ENCODE assay signal across 1 cellular context in genomic region chr11:118998388-118998717, GRCh38.
TF ChIP-seq lines count a peak whose summit lies in the region.

No MANE protein-coding gene starts in this region.

TF ChIP-seq in HepG2, 621 proteins besides CTCF, POLR2A, EP300 and RAD21 (continued from another document and continues in another):
- TF ChIP-seq ZMAT5 (CRISPR knock-in tag; IDR thresholded peaks at IDR 0.05; ENCODE audit: borderline replicate concordance, low read depth) (no peak), RELA (CRISPR knock-in tag; IDR thresholded peaks at IDR 0.05) (no peak), AHDC1 (CRISPR knock-in tag; IDR thresholded peaks at IDR 0.05; ENCODE audit: borderline replicate concordance) (0 out of 2 replicates have a peak, but pooled peaks have one; percentile 19), ZNF414 (CRISPR knock-in tag; IDR thresholded peaks at IDR 0.05) (0 out of 2 replicates have a peak, but pooled peaks have one; percentile 2), PAWR (CRISPR knock-in tag; IDR thresholded peaks at IDR 0.05; ENCODE audit: borderline replicate concordance) (0 out of 2 replicates have a peak, but pooled peaks have one; percentile 55), SOX6 (IDR thresholded peaks at IDR 0.05) (no peak), SOX6 (CRISPR knock-in tag; IDR thresholded peaks at IDR 0.05) (no peak), MXD1 (CRISPR knock-in tag; IDR thresholded peaks at IDR 0.05) (no peak), HOXA5 (CRISPR knock-in tag; IDR thresholded peaks at IDR 0.05) (peak; percentile 9; the same call in 1 of the 2 replicates), NFKBIZ (CRISPR knock-in tag; IDR thresholded peaks at IDR 0.05) (no peak), JUND (CRISPR knock-in tag; IDR thresholded peaks at IDR 0.05) (no peak), SKIL (CRISPR knock-in tag; IDR thresholded peaks at IDR 0.05; ENCODE audit: borderline replicate concordance) (no peak), U2AF1 (optimal IDR thresholded peaks at IDR 0.05; ENCODE audit: low read depth, low read length) (no peak), SP4 (CRISPR knock-in tag; IDR thresholded peaks at IDR 0.05) (no peak), MLLT10 (CRISPR knock-in tag; IDR thresholded peaks at IDR 0.05) (no peak), DRAP1 (CRISPR knock-in tag; IDR thresholded peaks at IDR 0.05) (no peak), BRD4 (CRISPR knock-in tag; IDR thresholded peaks at IDR 0.05) (no peak), SRSF4 (IDR thresholded peaks at IDR 0.05; ENCODE audit: low read depth, low read length, poor library complexity, severe bottlenecking) (no peak), CAMTA2 (CRISPR knock-in tag; IDR thresholded peaks at IDR 0.05; ENCODE audit: borderline replicate concordance) (0 out of 2 replicates have a peak, but pooled peaks have one; percentile 13), HDAC6 (IDR thresholded peaks at IDR 0.05; ENCODE audit: low read depth, low read length) (no peak), ZNF543 (CRISPR knock-in tag; IDR thresholded peaks at IDR 0.05) (no peak), PREB (CRISPR knock-in tag; IDR thresholded peaks at IDR 0.05) (no peak), DR1 (CRISPR knock-in tag; IDR thresholded peaks at IDR 0.05) (no peak), YY1 (IDR thresholded peaks at IDR 0.05; ENCODE audit: insufficient read depth, insufficient replicate concordance, low read depth, low read length) (no peak), TCF7 (IDR thresholded peaks at IDR 0.05; ENCODE audit: low read depth) (no peak), SKI (IDR thresholded peaks at IDR 0.05; ENCODE audit: partially characterized antibody) (no peak), ZNF781 (CRISPR knock-in tag; IDR thresholded peaks at IDR 0.05; ENCODE audit: borderline replicate concordance, not compliant biosample characterization) (peak; percentile 57), JDP2 (CRISPR knock-in tag; IDR thresholded peaks at IDR 0.05; ENCODE audit: borderline replicate concordance) (no peak), NR3C1 (CRISPR knock-in tag; IDR thresholded peaks at IDR 0.05) (no peak), ZNF720 (CRISPR knock-in tag; IDR thresholded peaks at IDR 0.05) (no peak), HDAC2 (CRISPR knock-in tag; IDR thresholded peaks at IDR 0.05) (no peak), ARHGAP35 (CRISPR knock-in tag; IDR thresholded peaks at IDR 0.05; ENCODE audit: borderline replicate concordance) (no peak), ZFP82 (CRISPR knock-in tag; IDR thresholded peaks at IDR 0.05; ENCODE audit: borderline replicate concordance) (no peak), ZNF451 (CRISPR knock-in tag; IDR thresholded peaks at IDR 0.05) (no peak), TIGD3 (CRISPR knock-in tag; IDR thresholded peaks at IDR 0.05; ENCODE audit: borderline replicate concordance) (no peak), ZNF749 (CRISPR knock-in tag; IDR thresholded peaks at IDR 0.05; ENCODE audit: borderline replicate concordance) (no peak), ZBTB34 (CRISPR knock-in tag; IDR thresholded peaks at IDR 0.05) (no peak), SIX1 (CRISPR knock-in tag; IDR thresholded peaks at IDR 0.05; ENCODE audit: borderline replicate concordance) (no peak), ATF6 (CRISPR knock-in tag; conservative IDR thresholded peaks at IDR 0.05) (no peak), ZNF205 (CRISPR knock-in tag; IDR thresholded peaks at IDR 0.05) (no peak), ZNF691 (CRISPR knock-in tag; IDR thresholded peaks at IDR 0.05; ENCODE audit: borderline replicate concordance, low read depth) (peak; percentile 25; the same call in 1 of the 2 replicates), ELF3 (CRISPR knock-in tag; IDR thresholded peaks at IDR 0.05) (no peak), RCOR2 (CRISPR knock-in tag; IDR thresholded peaks at IDR 0.05) (no peak), U2AF2 (IDR thresholded peaks at IDR 0.05; ENCODE audit: low read depth, low read length) (no peak), ZNF879 (CRISPR knock-in tag; IDR thresholded peaks at IDR 0.05) (no peak), LRRFIP1 (CRISPR knock-in tag; conservative IDR thresholded peaks at IDR 0.05) (no peak), ZNF891 (CRISPR knock-in tag; IDR thresholded peaks at IDR 0.05) (no peak), ZNF382 (CRISPR knock-in tag; IDR thresholded peaks at IDR 0.05; ENCODE audit: borderline replicate concordance) (no peak)
